26 cellular contexts compared by ENCODE assay signal in genomic region chrX:17668929-17669328, GRCh38.
"Had no signal": no experiment of that assay in that cellular context is flagged by ENCODE, and none has a peak within 500 bp of the region (broad histone marks: within the 10 kb centered on the region; RNA-seq: fewer than 3 reads in every experiment).

No MANE protein-coding gene starts in this region.

- DNase-seq: activated CD4-positive, alpha-beta T cell treated with anti-CD3 and anti-CD28 coated beads for 4 hours; activated CD8-positive, alpha-beta memory T cell treated with anti-CD3 and anti-CD28 coated beads, Interleukin-2, amount 50 U/mL, for 48 hours; activated gamma-delta T cell treated with Interleukin-2 at 50 U/mL for 16 hours; body of pancreas; dermis blood vessel endothelial cell; effector CD4-positive, alpha-beta T cell; foreskin keratinocyte; heart left ventricle; immature natural killer cell; kidney; left colon; naive B cell; nephron progenitor cell; retina; SIG-M5; sigmoid colon; small intestine; stimulated activated CD4-positive, alpha-beta T cell treated with anti-CD3 and anti-CD28 coated beads, Interleukin-1b, Interleukin-23, amount 100 ng/mL, for 48 hours; stimulated activated CD4-positive, alpha-beta T cell treated with anti-CD3 and anti-CD28 coated beads, Interleukin-4, amount 100 ng/mL, for 4 hours; stimulated activated CD8-positive, alpha-beta memory T cell treated with anti-CD3 and anti-CD28 coated beads, Interleukin-4, amount 100 ng/mL, for 48 hours; stimulated activated naive CD4-positive, alpha-beta T cell; T1000; testis; trophoblast cell had no signal

- H3K4me3 Mint-ChIP-seq: immature natural killer cell, mesothelial cell of epicardium, naive B cell, nephron progenitor cell, WTC11 had no signal

- H3K9me3 Mint-ChIP-seq: immature natural killer cell, mesothelial cell of epicardium, nephron progenitor cell, WTC11 had no signal

- ATAC-seq: body of pancreas, foreskin keratinocyte, heart left ventricle, left colon had no signal

- H3K4me1 Mint-ChIP-seq: immature natural killer cell, mesothelial cell of epicardium, naive B cell, nephron progenitor cell, WTC11 had no signal

- H3K36me3 Mint-ChIP-seq: immature natural killer cell, mesothelial cell of epicardium, naive B cell, WTC11 had no signal

- H3K27ac Mint-ChIP-seq: immature natural killer cell, mesothelial cell of epicardium, nephron progenitor cell, WTC11 had no signal
